ENCODE assay signal across 21 cellular contexts in the genomic region with DNA sequence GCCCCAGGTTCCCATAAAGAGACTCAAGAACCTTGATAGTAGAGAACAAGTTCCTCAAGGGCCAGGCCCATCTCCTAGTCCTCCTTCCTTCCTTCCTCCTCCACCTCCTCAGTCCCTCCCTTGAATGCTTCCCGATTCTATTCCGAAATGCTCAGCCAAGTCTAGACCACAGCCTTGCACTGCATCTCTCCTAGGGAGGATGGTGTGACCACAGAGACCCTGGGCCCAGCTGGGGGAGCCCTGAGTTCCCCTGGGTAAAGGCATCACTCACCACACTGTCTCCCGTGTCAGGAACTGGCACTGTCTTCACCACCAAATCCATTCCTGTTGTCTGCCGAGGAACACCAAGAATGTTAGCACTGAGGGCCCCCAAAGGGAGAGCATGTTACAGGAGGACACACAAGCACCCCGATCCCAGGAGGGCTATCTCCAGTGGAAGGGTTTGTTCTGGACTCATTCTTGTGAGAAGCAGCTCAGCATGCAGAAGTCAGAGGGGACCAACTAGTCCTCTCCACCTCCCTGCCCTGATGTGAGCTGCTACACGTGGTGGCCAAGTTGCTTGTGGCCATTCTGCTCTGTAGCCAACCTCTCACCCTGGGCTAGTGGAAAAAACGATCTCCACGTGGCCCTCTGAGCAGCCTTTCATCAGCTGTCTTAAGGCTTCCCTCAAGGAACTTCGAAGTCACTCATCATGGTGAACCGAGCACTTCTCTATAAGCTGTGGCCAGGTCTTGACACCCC. TPM values are rescaled to one million over a fixed set of nuclear protein-coding genes. Genes with fewer than 3 reads are reported as not detected.
A peak's percentile ranks its signal among the peaks of the same experiment; 100 is the strongest.
DNase-seq lines count a peak whose midpoint lies in the region; ATAC-seq and TF ChIP-seq lines count a peak whose summit lies in the region.
"Had no signal": no experiment of that assay in that cellular context is flagged by ENCODE, and none has a peak within 500 bp of the region (broad histone marks: within the 10 kb centered on the region; RNA-seq: fewer than 3 reads in every experiment).

No MANE protein-coding gene starts in this region.

- H3K27ac ChIP-seq in H9 (ENCODE audit: insufficient read length, low read depth, low read length) = no peak overlapping the region
- no peak overlapping the region for H3K27ac ChIP-seq in coronary artery
- no peak overlapping the region for H3K27ac ChIP-seq in gastroesophageal sphincter
- H3K27ac ChIP-seq in OCI-LY7 (ENCODE audit: low read depth, low read length, poor library complexity, severe bottlenecking) = no peak overlapping the region

- H4K91ac ChIP-seq in H9 (ENCODE audit: insufficient read length, low read depth, low read length) = no peak overlapping the region

- no peak overlapping the region for H3K9ac ChIP-seq in H9 (ENCODE audit: extremely low read depth, insufficient read length, low read length)

- no peak for ATAC-seq in activated T-cell treated with anti-CD3 and anti-CD28 coated beads, Interleukin-2, amount 50 U/mL, for 4 hours
- ATAC-seq in GM19395 (IDR thresholded peaks at IDR 0.05; ENCODE audit: unreplicated experiment) (no peak), gastroesophageal sphincter (no peak)
- ATAC-seq: HepG2 had no signal

- peak; percentile 2 for DNase-seq in activated T-cell treated with anti-CD3 and anti-CD28 coated beads, Interleukin-2, amount 50 U/mL, for 4 hours
- DNase-seq in activated T-cell treated with anti-CD3 and anti-CD28 coated beads, Interleukin-2, amount 50 U/mL, for 1 hour = no peak
- DNase-seq in H9 (peak; percentile 10), coronary artery (ENCODE audit: low spot score) (peak; percentile 29), osteocyte (ENCODE audit: extremely low spot score, unreplicated experiment) (peak; percentile 66), OCI-LY7 (ENCODE audit: low spot score) (no peak)
- DNase-seq: 8988T; CD4-positive, alpha-beta memory T cell; GOT3; KG1; NCI-H1417; NCI-H187; NCI-H2107; NCI-H510A; NCI-H748 treated with DMSO at 0.1 percent for 48 hours; OCI-M1; SHP77 treated with DMSO at 0.1 percent for 48 hours had no signal

- no peak for TF ChIP-seq EP300 in gastroesophageal sphincter (IDR thresholded peaks at IDR 0.05)

- TF ChIP-seq CTCF in H9 (conservative IDR thresholded peaks at IDR 0.05) (no peak), coronary artery (IDR thresholded peaks at IDR 0.05) (no peak), osteocyte (IDR thresholded peaks at IDR 0.05) (no peak), gastroesophageal sphincter (IDR thresholded peaks at IDR 0.05) (no peak), OCI-LY7 (conservative IDR thresholded peaks at IDR 0.05; ENCODE audit: low read length) (no peak)

- H4K20me1 ChIP-seq in H9 (ENCODE audit: control insufficient read depth, insufficient read depth, insufficient read length) = no peaks in the 10 kb centered on the region
- H4K20me1 ChIP-seq in OCI-LY7 (ENCODE audit: insufficient read depth, low read length) = no peaks in the 10 kb centered on the region

- H2BK120ac ChIP-seq in H9 (ENCODE audit: low read depth, low read length, poor library complexity, severe bottlenecking) = no peak overlapping the region

- no peak overlapping the region for H4K5ac ChIP-seq in H9 (ENCODE audit: insufficient read length, low read depth, low read length)

- no peak overlapping the region for H3T11ph ChIP-seq in H9 (ENCODE audit: low read length)

- no peak for TF ChIP-seq POLR2A in gastroesophageal sphincter (IDR thresholded peaks at IDR 0.05)

- no peaks in the 10 kb centered on the region for H3K9me3 ChIP-seq in H9 (ENCODE audit: control insufficient read depth, low read depth, low read length)
- H3K9me3 ChIP-seq in gastroesophageal sphincter = no peaks in the 10 kb centered on the region
- H3K9me3 ChIP-seq in OCI-LY7 (ENCODE audit: low read length) = no peaks in the 10 kb centered on the region

- H2AK5ac ChIP-seq in H9 (ENCODE audit: insufficient read length, low read length) = no peak overlapping the region

- no peak overlapping the region for H2AFZ ChIP-seq in H9 (ENCODE audit: low read length)
- no peak overlapping the region for H2AFZ ChIP-seq in OCI-LY7 (ENCODE audit: low read length)

- whole genome bisulfite sequencing in H9 (ENCODE audit: extremely low coverage, insufficient read length, low lambda C conversion rate) = no CpG with 5 or more reads among the region's 10 CpGs
- 84% methylated on average over 6 of the region's 10 CpGs; no CpG with 5 or more reads in 1 of the 2 donors for WGBS in gastroesophageal sphincter (ENCODE audit: low coverage in 1 of 2), 2 donors

- H3K79me1 ChIP-seq in H9 (ENCODE audit: insufficient read depth, low read depth, low read length, poor library complexity, severe bottlenecking) = no peaks in the 10 kb centered on the region

- no peak overlapping the region for H3K4ac ChIP-seq in H9 (ENCODE audit: low read depth, low read length)

- H3K4me1 ChIP-seq in H9 (ENCODE audit: insufficient read depth, low read length) = no peaks in the 10 kb centered on the region
- peaks cover 0 to 15% (median 0%) of the 10 kb centered on the region in 3 donors for H3K4me1 ChIP-seq in gastroesophageal sphincter
- H3K4me1 ChIP-seq in OCI-LY7 (ENCODE audit: insufficient read depth, low read length, poor library complexity, severe bottlenecking) = no peaks in the 10 kb centered on the region

- no peak overlapping the region for H2BK15ac ChIP-seq in H9 (ENCODE audit: low read depth, low read length)

- no peaks in the 10 kb centered on the region for H3K79me2 ChIP-seq in H9 (ENCODE audit: insufficient read depth, low read length)
- H3K79me2 ChIP-seq in OCI-LY7 (ENCODE audit: insufficient read depth, low read depth, low read length) = no peaks in the 10 kb centered on the region

- H3K14ac ChIP-seq in H9 (ENCODE audit: insufficient read depth, low read length) = no peak overlapping the region

- H3K4me3 ChIP-seq in coronary artery (no peak overlapping the region), gastroesophageal sphincter (no peak overlapping the region), OCI-LY7 (ENCODE audit: low read depth, low read length, poor library complexity, severe bottlenecking) (no peak overlapping the region)

- no TSS peak for BruUV-seq in OCI-LY7 (replicated peaks; lab: Mats Ljungman, UMichigan)

- no peak overlapping the region for H2BK20ac ChIP-seq in H9 (ENCODE audit: low read depth, low read length, poor library complexity, severe bottlenecking)

- H3K36me3 Mint-ChIP-seq in activated T-cell treated with anti-CD3 and anti-CD28 coated beads, Interleukin-2, amount 50 U/mL, for 4 hours (ENCODE audit: insufficient read depth) = peaks cover 19% of the 10 kb centered on the region
- H3K36me3 Mint-ChIP-seq in H9 (ENCODE audit: insufficient read depth in 1 of 3, low read depth in 3 of 3) = peaks cover 9 to 45% (median 39%) of the 10 kb centered on the region in 3 experiments; a peak in 6 of 7 replicates
- H3K36me3 Mint-ChIP-seq in osteocyte (ENCODE audit: unreplicated experiment) = peaks cover 7% of the 10 kb centered on the region

- H3K23ac ChIP-seq in H9 (ENCODE audit: insufficient read length, low read depth, low read length) = no peak overlapping the region

- no peaks in the 10 kb centered on the region for H3K27me3 Mint-ChIP-seq in activated T-cell treated with anti-CD3 and anti-CD28 coated beads, Interleukin-2, amount 50 U/mL, for 4 hours (ENCODE audit: low read depth)
- H3K27me3 Mint-ChIP-seq in H9 (ENCODE audit: low read depth) (no peaks in the 10 kb centered on the region), osteocyte (ENCODE audit: unreplicated experiment) (no peaks in the 10 kb centered on the region)
- H3K27me3 Mint-ChIP-seq: B cell; CD4-positive, alpha-beta memory T cell had no signal

- H3K27ac Mint-ChIP-seq in H9 = no peak overlapping the region; a peak in 1 of 7 replicates
- no peak overlapping the region for H3K27ac Mint-ChIP-seq in osteocyte (ENCODE audit: unreplicated experiment)
- H3K27ac Mint-ChIP-seq: B cell had no signal

- no peaks in the 10 kb centered on the region for H3K9me3 Mint-ChIP-seq in activated T-cell treated with anti-CD3 and anti-CD28 coated beads, Interleukin-2, amount 50 U/mL, for 4 hours
- H3K9me3 Mint-ChIP-seq in H9 = no peaks in the 10 kb centered on the region
- H3K9me3 Mint-ChIP-seq in osteocyte (ENCODE audit: unreplicated experiment) = no peaks in the 10 kb centered on the region
- H3K9me3 Mint-ChIP-seq: CD4-positive, alpha-beta memory T cell had no signal

- no peak overlapping the region for H3K18ac ChIP-seq in H9 (ENCODE audit: insufficient read length, low read depth, low read length)

- no peaks in the 10 kb centered on the region for H3K23me2 ChIP-seq in H9 (ENCODE audit: insufficient read length, low read depth, low read length, poor library complexity, severe bottlenecking)

- no peak overlapping the region for H2BK5ac ChIP-seq in H9 (ENCODE audit: insufficient read length, low read length)

- CTCF ChIA-PET in OCI-LY7 (lab: Charles Lee; ENCODE audit: unreplicated experiment) = no interaction called here

- POLR2A ChIA-PET in OCI-LY7 (lab: Charles Lee) = interaction anchor here (0.6 to 1.6 kb wide), 2 partner anchors 8 to 903 kb away, joined by 4 to 9 read pairs; partner anchors contain the start of gene IFT27

- H3K56ac ChIP-seq in H9 (ENCODE audit: insufficient read length, low read depth, low read length) = no peak overlapping the region

- H3K4me3 Mint-ChIP-seq in activated T-cell treated with anti-CD3 and anti-CD28 coated beads, Interleukin-2, amount 50 U/mL, for 4 hours = no peak overlapping the region
- H3K4me3 Mint-ChIP-seq in H9 (no peak overlapping the region), osteocyte (ENCODE audit: unreplicated experiment) (no peak overlapping the region)
- H3K4me3 Mint-ChIP-seq: B cell; CD4-positive, alpha-beta memory T cell had no signal

- H3K4me1 Mint-ChIP-seq in activated T-cell treated with anti-CD3 and anti-CD28 coated beads, Interleukin-2, amount 50 U/mL, for 4 hours (ENCODE audit: low read depth) = no peaks in the 10 kb centered on the region
- peaks cover 14 to 15% of the 10 kb centered on the region in 2 experiments for H3K4me1 Mint-ChIP-seq in H9
- H3K4me1 Mint-ChIP-seq in osteocyte (ENCODE audit: unreplicated experiment) = no peaks in the 10 kb centered on the region
- H3K4me1 Mint-ChIP-seq: B cell had no signal

- H3K9me2 ChIP-seq in OCI-LY7 (ENCODE audit: insufficient read depth, low read length) = no peaks in the 10 kb centered on the region

- no peak overlapping the region for H2BK12ac ChIP-seq in H9 (ENCODE audit: insufficient read length, low read depth, low read length)

- intact Hi-C loops in OCI-LY7 (cut with micrococcal nuclease; ENCODE audit: unreplicated experiment) = no loop called here

- no peak overlapping the region for H4K8ac ChIP-seq in H9 (replicated peaks; ENCODE audit: insufficient read length, low read depth, low read length)

- H3K27me3 ChIP-seq in H9 (ENCODE audit: insufficient read depth, low read length) = no peaks in the 10 kb centered on the region
- H3K27me3 ChIP-seq in gastroesophageal sphincter = no peaks in the 10 kb centered on the region

- H3K4me2 ChIP-seq in H9 (ENCODE audit: insufficient read depth, insufficient read length, low read length) (no peak overlapping the region), OCI-LY7 (ENCODE audit: low read length) (no peak overlapping the region)

- H3K36me3 ChIP-seq in gastroesophageal sphincter (peaks cover 0 to 36% of the 10 kb centered on the region in 2 donors), OCI-LY7 (ENCODE audit: insufficient read depth, low read length) (no peaks in the 10 kb centered on the region)

RNA-seq across cellular contexts. Expression of gene IFT27, which starts 8.7 kb away (rescaled TPM):
- total RNA-seq in activated T-cell treated with anti-CD3 and anti-CD28 coated beads, Interleukin-2, amount 50 U/mL, for 4 hours = 10 to 100 TPM; 19.5 to 25.5 (median 25.2) TPM
- total RNA-seq in H9 (2021) = 40.7 and 43.4 TPM in 2 replicates
- total RNA-seq in osteocyte = 30.5 and 36.9 TPM in 2 replicates
- total RNA-seq in gastroesophageal sphincter = 10 to 100 TPM; 16.3 to 27.6 (median 18.4) TPM
- total RNA-seq in OCI-LY7 (2014; rRNA removed; shearing (Covaris generic)) = 18.3 and 22.1 TPM in 2 replicates
- total RNA-seq in OCI-LY7 (2022) = 50.0 and 53.9 TPM in 2 replicates

RNA-seq across cellular contexts. Expression of gene PVALB, which starts 49.6 kb away (rescaled TPM):
- not detected for total RNA-seq in activated T-cell treated with anti-CD3 and anti-CD28 coated beads, Interleukin-2, amount 50 U/mL, for 4 hours
- total RNA-seq in H9 (2021) (2.7 and 3.0 TPM in 2 replicates), osteocyte (0.94 TPM in 1 of 2 replicates, not detected in the other), gastroesophageal sphincter (not detected), OCI-LY7 (2022) (not detected in 2 replicates)
- not detected in 2 replicates for total RNA-seq in OCI-LY7 (2014; rRNA removed; shearing (Covaris generic))
- total RNA-seq: B cell; CD4-positive, alpha-beta memory T cell; HepG2 had no signal

Comparison
In these comparisons a context has a peak if more than half of its experiments do, and no peak if none do; other contexts are left out.
1. DNase-seq: peak in activated T-cell treated with anti-CD3 and anti-CD28 coated beads, Interleukin-2, amount 50 U/mL, for 4 hours (single experiment), H9 (single experiment), coronary artery (single experiment) and osteocyte (single experiment); none in activated T-cell treated with anti-CD3 and anti-CD28 coated beads, Interleukin-2, amount 50 U/mL, for 1 hour (single experiment) and OCI-LY7 (single experiment).